1 cellular context compared by ENCODE assay signal in genomic region chr16:12287796-12288536, GRCh38.
TF ChIP-seq lines count a peak whose summit lies in the region.

No MANE protein-coding gene starts in this region.

TF ChIP-seq in HepG2, 621 proteins besides CTCF, POLR2A, EP300 and RAD21 (continued from another document and continues in another):
- TF ChIP-seq MYC (CRISPR knock-in tag; IDR thresholded peaks at IDR 0.05; ENCODE audit: borderline replicate concordance) (0 out of 2 replicates have a peak, but pooled peaks have one; percentile 24), KLF11 (CRISPR knock-in tag; IDR thresholded peaks at IDR 0.05) (no peak), SKIL (CRISPR knock-in tag; IDR thresholded peaks at IDR 0.05; ENCODE audit: borderline replicate concordance) (0 out of 2 replicates have a peak, but pooled peaks have one; percentile 25), HMG20A (CRISPR knock-in tag; IDR thresholded peaks at IDR 0.05; ENCODE audit: borderline replicate concordance) (peak; percentile 35; the same call in 1 of the 2 replicates), RARA (CRISPR knock-in tag; IDR thresholded peaks at IDR 0.05) (peak; percentile 67), ETV5 (CRISPR knock-in tag; IDR thresholded peaks at IDR 0.05; ENCODE audit: borderline replicate concordance) (peak; percentile 80), NFKB2 (CRISPR knock-in tag; IDR thresholded peaks at IDR 0.05; ENCODE audit: borderline replicate concordance) (no peak), ZNF362 (CRISPR knock-in tag; IDR thresholded peaks at IDR 0.05; ENCODE audit: borderline replicate concordance) (peak; percentile 40; the same call in 1 of the 2 replicates), FOXM1 (CRISPR knock-in tag; IDR thresholded peaks at IDR 0.05) (no peak), PITX1 (CRISPR knock-in tag; IDR thresholded peaks at IDR 0.05) (0 out of 2 replicates have a peak, but pooled peaks have one; percentile 20), SOX6 (IDR thresholded peaks at IDR 0.05) (no peak), SOX6 (CRISPR knock-in tag; IDR thresholded peaks at IDR 0.05) (peak; percentile 29; the same call in 1 of the 2 replicates), ZBTB3 (CRISPR knock-in tag; IDR thresholded peaks at IDR 0.05; ENCODE audit: borderline replicate concordance, low read depth) (no peak), ZBTB33 (CRISPR knock-in tag; IDR thresholded peaks at IDR 0.05) (peak; percentile 99), POLR2AphosphoS5 (IDR thresholded peaks at IDR 0.05; ENCODE audit: low read depth, low read length) (no peak), ZMYM3 (CRISPR knock-in tag; IDR thresholded peaks at IDR 0.05) (peak; percentile 69; the same call in 1 of the 2 replicates), MED1 (CRISPR knock-in tag; IDR thresholded peaks at IDR 0.05) (0 out of 2 replicates have a peak, but pooled peaks have one; percentile 18), SP5 (CRISPR knock-in tag; IDR thresholded peaks at IDR 0.05; ENCODE audit: borderline replicate concordance, low read depth) (peak; percentile 32; the same call in 1 of the 2 replicates), HNF4G (IDR thresholded peaks at IDR 0.05; ENCODE audit: borderline replicate concordance, low read depth, low read length) (peak; percentile 23; the same call in 1 of the 2 replicates), HNF4G (CRISPR knock-in tag; IDR thresholded peaks at IDR 0.05; ENCODE audit: borderline replicate concordance, low read depth) (no peak), ZNF615 (CRISPR knock-in tag; IDR thresholded peaks at IDR 0.05; ENCODE audit: borderline replicate concordance) (no peak), HNF1A (IDR thresholded peaks at IDR 0.05; ENCODE audit: low read depth) (0 out of 2 replicates have a peak, but pooled peaks have one; percentile 25), HNF1A (CRISPR knock-in tag; IDR thresholded peaks at IDR 0.05; ENCODE audit: borderline replicate concordance) (no peak), NR2F6 (IDR thresholded peaks at IDR 0.05) (0 out of 2 replicates have a peak, but pooled peaks have one; percentile 44), NR2F6 (CRISPR knock-in tag; IDR thresholded peaks at IDR 0.05) (peak; percentile 71), SMAD9 (CRISPR knock-in tag; IDR thresholded peaks at IDR 0.05) (no peak), FOXP4 (CRISPR knock-in tag; IDR thresholded peaks at IDR 0.05) (peak; percentile 58), ZNF121 (CRISPR knock-in tag; IDR thresholded peaks at IDR 0.05) (peak; percentile 99), HNF4A (CRISPR knock-in tag; IDR thresholded peaks at IDR 0.05) (peak; percentile 82), HDAC2 (CRISPR knock-in tag; IDR thresholded peaks at IDR 0.05) (0 out of 2 replicates have a peak, but pooled peaks have one; percentile 49), GATAD2A (CRISPR knock-in tag; IDR thresholded peaks at IDR 0.05) (peak; percentile 56), RARG (CRISPR knock-in tag; IDR thresholded peaks at IDR 0.05; ENCODE audit: low read depth) (no peak), ZFP90 (CRISPR knock-in tag; IDR thresholded peaks at IDR 0.05; ENCODE audit: borderline replicate concordance) (0 out of 2 replicates have a peak, but pooled peaks have one; percentile 29), ZSCAN21 (CRISPR knock-in tag; IDR thresholded peaks at IDR 0.05; ENCODE audit: borderline replicate concordance) (0 out of 2 replicates have a peak, but pooled peaks have one; percentile 17)
- TF ChIP-seq, protein P1, sequence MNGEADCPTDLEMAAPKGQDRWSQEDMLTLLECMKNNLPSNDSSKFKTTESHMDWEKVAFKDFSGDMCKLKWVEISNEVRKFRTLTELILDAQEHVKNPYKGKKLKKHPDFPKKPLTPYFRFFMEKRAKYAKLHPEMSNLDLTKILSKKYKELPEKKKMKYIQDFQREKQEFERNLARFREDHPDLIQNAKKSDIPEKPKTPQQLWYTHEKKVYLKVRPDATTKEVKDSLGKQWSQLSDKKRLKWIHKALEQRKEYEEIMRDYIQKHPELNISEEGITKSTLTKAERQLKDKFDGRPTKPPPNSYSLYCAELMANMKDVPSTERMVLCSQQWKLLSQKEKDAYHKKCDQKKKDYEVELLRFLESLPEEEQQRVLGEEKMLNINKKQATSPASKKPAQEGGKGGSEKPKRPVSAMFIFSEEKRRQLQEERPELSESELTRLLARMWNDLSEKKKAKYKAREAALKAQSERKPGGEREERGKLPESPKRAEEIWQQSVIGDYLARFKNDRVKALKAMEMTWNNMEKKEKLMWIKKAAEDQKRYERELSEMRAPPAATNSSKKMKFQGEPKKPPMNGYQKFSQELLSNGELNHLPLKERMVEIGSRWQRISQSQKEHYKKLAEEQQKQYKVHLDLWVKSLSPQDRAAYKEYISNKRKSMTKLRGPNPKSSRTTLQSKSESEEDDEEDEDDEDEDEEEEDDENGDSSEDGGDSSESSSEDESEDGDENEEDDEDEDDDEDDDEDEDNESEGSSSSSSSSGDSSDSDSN (CRISPR knock-in tag; IDR thresholded peaks at IDR 0.05) = 0 out of 2 replicates have a peak, but pooled peaks have one; percentile 20
- TF ChIP-seq, protein P2, sequence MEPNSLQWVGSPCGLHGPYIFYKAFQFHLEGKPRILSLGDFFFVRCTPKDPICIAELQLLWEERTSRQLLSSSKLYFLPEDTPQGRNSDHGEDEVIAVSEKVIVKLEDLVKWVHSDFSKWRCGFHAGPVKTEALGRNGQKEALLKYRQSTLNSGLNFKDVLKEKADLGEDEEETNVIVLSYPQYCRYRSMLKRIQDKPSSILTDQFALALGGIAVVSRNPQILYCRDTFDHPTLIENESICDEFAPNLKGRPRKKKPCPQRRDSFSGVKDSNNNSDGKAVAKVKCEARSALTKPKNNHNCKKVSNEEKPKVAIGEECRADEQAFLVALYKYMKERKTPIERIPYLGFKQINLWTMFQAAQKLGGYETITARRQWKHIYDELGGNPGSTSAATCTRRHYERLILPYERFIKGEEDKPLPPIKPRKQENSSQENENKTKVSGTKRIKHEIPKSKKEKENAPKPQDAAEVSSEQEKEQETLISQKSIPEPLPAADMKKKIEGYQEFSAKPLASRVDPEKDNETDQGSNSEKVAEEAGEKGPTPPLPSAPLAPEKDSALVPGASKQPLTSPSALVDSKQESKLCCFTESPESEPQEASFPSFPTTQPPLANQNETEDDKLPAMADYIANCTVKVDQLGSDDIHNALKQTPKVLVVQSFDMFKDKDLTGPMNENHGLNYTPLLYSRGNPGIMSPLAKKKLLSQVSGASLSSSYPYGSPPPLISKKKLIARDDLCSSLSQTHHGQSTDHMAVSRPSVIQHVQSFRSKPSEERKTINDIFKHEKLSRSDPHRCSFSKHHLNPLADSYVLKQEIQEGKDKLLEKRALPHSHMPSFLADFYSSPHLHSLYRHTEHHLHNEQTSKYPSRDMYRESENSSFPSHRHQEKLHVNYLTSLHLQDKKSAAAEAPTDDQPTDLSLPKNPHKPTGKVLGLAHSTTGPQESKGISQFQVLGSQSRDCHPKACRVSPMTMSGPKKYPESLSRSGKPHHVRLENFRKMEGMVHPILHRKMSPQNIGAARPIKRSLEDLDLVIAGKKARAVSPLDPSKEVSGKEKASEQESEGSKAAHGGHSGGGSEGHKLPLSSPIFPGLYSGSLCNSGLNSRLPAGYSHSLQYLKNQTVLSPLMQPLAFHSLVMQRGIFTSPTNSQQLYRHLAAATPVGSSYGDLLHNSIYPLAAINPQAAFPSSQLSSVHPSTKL (CRISPR knock-in tag; IDR thresholded peaks at IDR 0.05) = peak; percentile 72
- TF ChIP-seq, protein P3, sequence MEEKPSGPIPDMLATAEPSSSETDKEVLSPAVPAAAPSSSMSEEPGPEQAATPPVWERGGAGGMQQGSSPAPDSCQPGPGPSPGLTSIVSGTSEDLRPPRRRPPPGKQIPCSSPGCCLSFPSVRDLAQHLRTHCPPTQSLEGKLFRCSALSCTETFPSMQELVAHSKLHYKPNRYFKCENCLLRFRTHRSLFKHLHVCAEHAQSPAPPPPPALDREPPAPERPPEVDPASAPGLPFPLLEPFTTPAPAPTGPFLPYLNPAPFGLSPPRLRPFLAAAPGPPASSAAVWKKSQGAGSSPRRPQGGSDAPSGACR (CRISPR knock-in tag; IDR thresholded peaks at IDR 0.05) = 0 out of 2 replicates have a peak, but pooled peaks have one; percentile 44
- TF ChIP-seq, protein P4, sequence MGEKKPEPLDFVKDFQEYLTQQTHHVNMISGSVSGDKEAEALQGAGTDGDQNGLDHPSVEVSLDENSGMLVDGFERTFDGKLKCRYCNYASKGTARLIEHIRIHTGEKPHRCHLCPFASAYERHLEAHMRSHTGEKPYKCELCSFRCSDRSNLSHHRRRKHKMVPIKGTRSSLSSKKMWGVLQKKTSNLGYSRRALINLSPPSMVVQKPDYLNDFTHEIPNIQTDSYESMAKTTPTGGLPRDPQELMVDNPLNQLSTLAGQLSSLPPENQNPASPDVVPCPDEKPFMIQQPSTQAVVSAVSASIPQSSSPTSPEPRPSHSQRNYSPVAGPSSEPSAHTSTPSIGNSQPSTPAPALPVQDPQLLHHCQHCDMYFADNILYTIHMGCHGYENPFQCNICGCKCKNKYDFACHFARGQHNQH (CRISPR knock-in tag; IDR thresholded peaks at IDR 0.05) = 0 out of 2 replicates have a peak, but pooled peaks have one; percentile 34
